ENCODE assay signal across 1 cellular context in the genomic region with DNA sequence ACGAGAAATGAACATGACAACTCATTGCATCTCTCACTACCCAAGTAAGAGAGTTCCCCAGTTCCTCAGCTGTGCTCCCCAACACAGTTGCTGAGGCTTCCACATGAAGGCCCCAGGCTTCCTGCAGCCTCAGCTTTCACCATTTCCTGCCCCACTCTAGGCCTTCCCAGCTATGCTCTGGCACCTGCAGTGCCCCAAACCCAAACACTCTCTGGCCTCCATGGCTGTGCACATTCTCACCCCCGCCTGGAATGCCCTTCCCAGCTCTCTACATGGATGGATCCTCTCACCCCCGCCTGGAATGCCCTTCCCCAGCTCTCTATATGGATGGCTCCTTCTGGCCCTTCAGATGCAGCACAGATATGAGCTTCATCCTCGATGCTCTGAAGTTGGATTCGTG.
TF ChIP-seq lines count a peak whose summit lies in the region.

No MANE protein-coding gene starts in this region.

TF ChIP-seq in IMR-90, 13 proteins besides CTCF, POLR2A, EP300 and RAD21:
- TF ChIP-seq BHLHE40 (IDR thresholded peaks at IDR 0.05; ENCODE audit: low read depth, low read length) = no peak
- TF ChIP-seq MXI1 (IDR thresholded peaks at IDR 0.05; ENCODE audit: borderline replicate concordance, low read depth, low read length) = no peak
- no peak for TF ChIP-seq MAFK (IDR thresholded peaks at IDR 0.05; ENCODE audit: low read depth, low read length)
- TF ChIP-seq RFX5 (IDR thresholded peaks at IDR 0.05; ENCODE audit: low read depth, low read length) = no peak
- TF ChIP-seq, protein P1, sequence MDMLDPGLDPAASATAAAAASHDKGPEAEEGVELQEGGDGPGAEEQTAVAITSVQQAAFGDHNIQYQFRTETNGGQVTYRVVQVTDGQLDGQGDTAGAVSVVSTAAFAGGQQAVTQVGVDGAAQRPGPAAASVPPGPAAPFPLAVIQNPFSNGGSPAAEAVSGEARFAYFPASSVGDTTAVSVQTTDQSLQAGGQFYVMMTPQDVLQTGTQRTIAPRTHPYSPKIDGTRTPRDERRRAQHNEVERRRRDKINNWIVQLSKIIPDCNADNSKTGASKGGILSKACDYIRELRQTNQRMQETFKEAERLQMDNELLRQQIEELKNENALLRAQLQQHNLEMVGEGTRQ (IDR thresholded peaks at IDR 0.05; ENCODE audit: low read depth, low read length) = no peak
- TF ChIP-seq FOS (IDR thresholded peaks at IDR 0.05; ENCODE audit: low read depth, low read length) = no peak
- TF ChIP-seq MAZ (IDR thresholded peaks at IDR 0.05; ENCODE audit: borderline replicate concordance, low read depth, low read length) = no peak
